8 cellular contexts compared by ENCODE assay signal in the genomic region with DNA sequence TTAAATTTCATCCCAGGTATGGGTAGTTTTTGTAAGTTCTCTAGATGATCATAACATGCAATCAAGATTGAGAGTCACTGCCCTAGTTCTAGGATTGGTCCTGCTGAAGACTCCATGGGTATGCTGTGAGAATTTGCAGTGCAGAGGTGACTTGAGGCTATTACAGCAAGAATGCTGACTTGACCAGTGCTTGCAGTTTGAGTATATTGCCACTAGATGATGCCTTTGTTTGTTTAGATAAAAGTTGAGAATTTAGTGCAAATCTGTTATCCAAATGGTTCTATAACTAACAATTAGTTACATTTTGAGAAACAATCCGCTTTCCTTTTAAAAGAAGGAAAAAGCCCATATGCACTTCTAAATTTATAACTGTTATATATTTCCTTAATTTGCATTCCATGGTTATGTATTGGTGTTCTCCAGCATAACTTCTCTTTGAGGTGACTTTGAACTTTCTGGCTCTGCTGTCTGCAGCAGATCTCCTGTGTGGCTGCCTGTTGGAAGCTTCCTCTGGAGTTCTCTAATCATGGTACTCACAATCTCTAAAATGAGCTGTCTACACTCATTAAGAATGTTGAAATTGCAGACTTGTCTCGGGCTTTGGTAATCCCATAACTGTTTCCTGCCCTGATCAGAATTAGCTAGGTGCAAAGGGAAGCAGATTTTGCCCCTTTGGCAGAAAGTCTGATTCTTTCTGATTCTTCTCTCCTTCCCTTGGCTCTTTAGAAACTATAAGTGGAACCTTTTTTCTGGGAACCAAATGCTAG. TPM values are rescaled to one million over a fixed set of nuclear protein-coding genes. Genes with fewer than 3 reads are reported as not detected.
DNase-seq lines count a peak whose midpoint lies in the region; ATAC-seq and TF ChIP-seq lines count a peak whose summit lies in the region.

No MANE protein-coding gene starts in this region.

- H3K9me3 ChIP-seq in cardiac muscle cell (ENCODE audit: low read depth), result no peaks in the 10 kb centered on the region

- TF ChIP-seq CTCF in cardiac muscle cell (IDR thresholded peaks at IDR 0.05; ENCODE audit: low read depth, low read length) (peak; percentile 81), epithelial cell of proximal tubule (conservative IDR thresholded peaks at IDR 0.05; ENCODE audit: low read depth, low read length) (peak; percentile 75)

- no peaks in the 10 kb centered on the region for H3K27me3 ChIP-seq in cardiac muscle cell

- ATAC-seq in Right ventricle myocardium superior (ENCODE audit: poor library complexity), result no peak
- no peak for ATAC-seq in HG02970 (IDR thresholded peaks at IDR 0.05; ENCODE audit: low FRiP score, unreplicated experiment)

- intact Hi-C loops in Right ventricle myocardium superior (cut with DNase I), result no loop called here

- DNase-seq in cardiac muscle cell (ENCODE audit: low read depth in 1 of 2, low spot score in 1 of 2), result peak; percentile 9 to 78
- DNase-seq in Right ventricle myocardium superior, result no peak
- peak; percentile 14 for DNase-seq in NCI-H446 treated with DMSO at 0.1 percent for 48 hours (lab: John Stamatoyannopoulos, UW)
- no peak for DNase-seq in epithelial cell of proximal tubule (ENCODE audit: low read depth)
- peak; percentile 18 for DNase-seq in skeletal muscle cell (ENCODE audit: low read depth)
- no peak for DNase-seq in activated CD4-positive, CD25-positive, alpha-beta regulatory T cell (lab: John Stamatoyannopoulos, UW)
- DNase-seq in activated CD4-positive, alpha-beta T cell treated with anti-CD3 and anti-CD28 coated beads for 1 hour, result no peak

- no peaks in the 10 kb centered on the region for H3K4me1 ChIP-seq in cardiac muscle cell (ENCODE audit: low read depth)

- H3K36me3 ChIP-seq in cardiac muscle cell, result peaks cover 4% of the 10 kb centered on the region

- H3K4me3 ChIP-seq in cardiac muscle cell, result no peak overlapping the region
- no peak overlapping the region for H3K4me3 ChIP-seq in epithelial cell of proximal tubule (ENCODE audit: low read depth, low read length)
- no peak overlapping the region for H3K4me3 ChIP-seq in skeletal muscle cell (ENCODE audit: low read depth, low read length)

- no peak overlapping the region for H3K27ac ChIP-seq in cardiac muscle cell

RNA-seq across cellular contexts. Expression of gene MELK, which starts 24.9 kb away (rescaled TPM):
- 6.9 and 17.4 TPM in 2 replicates for total RNA-seq in cardiac muscle cell
- polyA plus RNA-seq in cardiac muscle cell, result 11.5 and 23.4 TPM in 2 replicates
- total RNA-seq in Right ventricle myocardium superior, result 0.48 TPM
- total RNA-seq in epithelial cell of proximal tubule, result 64.5 and 87.8 TPM in 2 replicates

Comparison
In these comparisons a context has a peak if more than half of its experiments do, and no peak if none do; other contexts are left out.
1. DNase-seq: peak in cardiac muscle cell (2 of 2), NCI-H446 treated with DMSO at 0.1 percent for 48 hours (single experiment) and skeletal muscle cell (single experiment); none in Right ventricle myocardium superior (single experiment), epithelial cell of proximal tubule (single experiment), activated CD4-positive, CD25-positive, alpha-beta regulatory T cell (0 of 4) and activated CD4-positive, alpha-beta T cell treated with anti-CD3 and anti-CD28 coated beads for 1 hour (single experiment).